In the genomic region with DNA sequence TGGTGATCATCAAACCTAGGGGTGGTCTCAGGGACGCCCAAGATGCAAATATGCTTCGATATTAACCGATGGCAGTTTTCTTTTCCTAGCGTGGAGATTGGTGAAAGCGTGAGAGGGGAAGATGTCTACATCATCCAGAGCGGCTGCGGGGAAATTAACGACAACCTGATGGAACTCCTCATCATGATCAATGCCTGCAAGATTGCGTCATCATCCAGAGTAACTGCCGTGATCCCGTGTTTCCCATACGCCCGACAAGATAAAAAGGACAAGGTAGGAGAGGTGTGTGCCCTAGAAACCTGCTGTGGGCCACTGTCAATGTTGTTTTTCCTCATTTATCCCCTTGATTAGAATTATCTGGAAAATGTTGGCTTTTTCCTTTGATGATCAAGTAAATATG, we compare ENCODE assay signal across 2 cellular contexts.
TF ChIP-seq lines count a peak whose summit lies in the region.

No MANE protein-coding gene starts in this region.

TF ChIP-seq in IMR-90, 13 proteins besides CTCF, POLR2A, EP300 and RAD21:
- TF ChIP-seq RFX5 (IDR thresholded peaks at IDR 0.05; ENCODE audit: low read depth, low read length) (no peak), CEBPB (IDR thresholded peaks at IDR 0.05; ENCODE audit: low read depth, low read length) (peak; percentile 79), RCOR1 (IDR thresholded peaks at IDR 0.05; ENCODE audit: insufficient replicate concordance, low read length) (no peak)

TF ChIP-seq in H1, 55 proteins besides CTCF, POLR2A, EP300 and RAD21:
- TF ChIP-seq EZH2 (IDR thresholded peaks at IDR 0.05; ENCODE audit: low read depth, low read length, severe bottlenecking) = no peak
- 0 out of 2 replicates have a peak, but pooled peaks have one; percentile 20 for TF ChIP-seq CEBPB (IDR thresholded peaks at IDR 0.05; ENCODE audit: low read depth, low read length)
- no peak for TF ChIP-seq BCL11A (IDR thresholded peaks at IDR 0.05; ENCODE audit: low read depth in 2 of 2, low read length in 2 of 2)
- TF ChIP-seq ZNF274 (IDR thresholded peaks at IDR 0.05; ENCODE audit: borderline replicate concordance, extremely low read depth, low read length) = no peak
- TF ChIP-seq CHD2 (IDR thresholded peaks at IDR 0.05; ENCODE audit: low read length) = no peak
